Comparison of ENCODE assay signal across 18 cellular contexts in the genomic region with DNA sequence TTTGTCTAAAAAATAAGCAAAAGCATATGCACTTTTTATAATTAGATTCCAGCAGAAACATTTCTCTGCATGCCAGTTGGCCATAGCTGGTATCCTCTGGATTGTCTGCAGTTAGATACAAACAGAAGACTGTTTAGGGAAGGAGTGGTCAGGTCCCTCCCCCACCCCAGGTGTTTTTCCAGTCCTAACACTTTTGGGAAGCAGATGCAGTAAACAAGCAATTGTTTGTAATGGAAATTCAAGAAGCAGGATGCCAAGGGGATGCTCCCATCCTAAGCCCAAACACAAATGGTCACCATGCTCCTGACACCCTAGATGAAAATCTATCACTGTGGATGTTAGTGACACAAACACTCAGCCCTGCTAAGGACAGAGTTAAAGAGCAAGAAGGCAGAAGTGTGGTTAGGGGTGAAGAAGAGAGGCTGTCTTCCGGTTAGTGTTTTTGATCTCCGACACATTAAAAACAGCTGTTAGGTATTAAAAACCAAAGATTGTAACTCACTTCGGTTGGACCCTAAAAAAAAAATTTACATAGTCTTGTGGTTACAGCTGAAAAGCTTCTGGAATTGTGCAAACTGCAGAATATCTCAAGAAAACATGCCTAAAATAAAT. TPM values are rescaled to one million over a fixed set of nuclear protein-coding genes. Genes with fewer than 3 reads are reported as not detected.
DNase-seq lines count a peak whose midpoint lies in the region; ATAC-seq, FAIRE-seq and TF ChIP-seq lines count a peak whose summit lies in the region.
"Had no signal": no experiment of that assay in that cellular context is flagged by ENCODE, and none has a peak within 500 bp of the region (broad histone marks: within the 10 kb centered on the region; RNA-seq: fewer than 3 reads in every experiment).

No MANE protein-coding gene starts in this region.

- peak; percentile 31 to 45 for ATAC-seq in activated T-cell treated with anti-CD3 and anti-CD28 coated beads, Interleukin-2, amount 50 U/mL, for 72 hours (replicated peaks in 1 of 2)
- peak; percentile 40 for ATAC-seq in stimulated activated naive CD8-positive, alpha-beta T cell treated with anti-CD3 and anti-CD28 coated beads, Interleukin-15, Interleukin-2, amounts not matched to agents 100 U/mL and 50 U/mL, for 24 hours
- ATAC-seq in HG03457 (IDR thresholded peaks at IDR 0.05; ENCODE audit: unreplicated experiment) = no peak
- ATAC-seq: foreskin keratinocyte had no signal

- peak overlapping the region; percentile 65 to 83 for H3K4me3 Mint-ChIP-seq in activated T-cell treated with anti-CD3 and anti-CD28 coated beads, Interleukin-2, amount 50 U/mL, for 72 hours
- H3K4me3 Mint-ChIP-seq: nephron had no signal

- H3K9me2 ChIP-seq in SU-DHL-6 (replicated peaks; ENCODE audit: insufficient read depth, low read length) = no peaks in the 10 kb centered on the region

- FAIRE-seq in RCC 7860 (lab: Jason Lieb, UNC) = no peak

- H3K79me2 ChIP-seq in SU-DHL-6 (ENCODE audit: insufficient read depth, low read length) = peaks cover 76% of the 10 kb centered on the region

- no peak overlapping the region; the same call in 1 of the 2 replicates for H3K27ac ChIP-seq in SU-DHL-6 (ENCODE audit: low read depth, low read length)
- H3K27ac ChIP-seq: cardiac muscle cell, foreskin keratinocyte, tibial nerve had no signal

- DNase-seq in activated T-cell treated with anti-CD3 and anti-CD28 coated beads, Interleukin-2, amount 50 U/mL, for 72 hours = no peak
- no peak for DNase-seq in activated T-cell treated with anti-CD3 and anti-CD28 coated beads for 4 hours
- DNase-seq in central memory CD4-positive, alpha-beta T cell = peak; percentile 51
- DNase-seq in stimulated activated naive CD8-positive, alpha-beta T cell treated with anti-CD3 and anti-CD28 coated beads, Interleukin-15, Interleukin-2, amounts not matched to agents 100 U/mL and 50 U/mL, for 24 hours = no peak
- no peak for DNase-seq in RCC 7860 (ENCODE audit: low spot score)
- DNase-seq in activated gamma-delta T cell (lab: John Stamatoyannopoulos, UW) = no peak
- DNase-seq: activated CD4-positive, alpha-beta T cell treated with anti-CD3 and anti-CD28 coated beads for 1 hour; activated gamma-delta T cell treated with Interleukin-2 at 50 U/mL for 16 hours; COR-L47; foreskin keratinocyte; NCI-H748 treated with DMSO at 0.1 percent for 48 hours; stimulated activated CD4-positive, alpha-beta T cell treated with anti-CD3 and anti-CD28 coated beads, Interleukin-2, amount 100 ng/mL, for 24 hours had no signal

- H3K27me3 ChIP-seq in SU-DHL-6 (ENCODE audit: low read length) = no peaks in the 10 kb centered on the region
- H3K27me3 ChIP-seq: cardiac muscle cell, foreskin keratinocyte had no signal

- H3K27me3 Mint-ChIP-seq in activated T-cell treated with anti-CD3 and anti-CD28 coated beads, Interleukin-2, amount 50 U/mL, for 72 hours (ENCODE audit: low read depth) = no peaks in the 10 kb centered on the region

- H3K36me3 ChIP-seq in SU-DHL-6 (ENCODE audit: low read length) = peaks cover 7% of the 10 kb centered on the region; the same call in 1 of the 2 replicates
- H3K36me3 ChIP-seq: tibial nerve had no signal

- H3K4me3 ChIP-seq in SU-DHL-6 (ENCODE audit: insufficient read depth, low read length, poor library complexity, severe bottlenecking) = no peak overlapping the region
- H3K4me3 ChIP-seq: cardiac muscle cell, tibial nerve had no signal

- H3K4me1 Mint-ChIP-seq in activated T-cell treated with anti-CD3 and anti-CD28 coated beads, Interleukin-2, amount 50 U/mL, for 72 hours (ENCODE audit: low read depth) = peaks cover 89% of the 10 kb centered on the region

- peaks cover 8 to 29% of the 10 kb centered on the region in 2 donors for H3K36me3 Mint-ChIP-seq in activated T-cell treated with anti-CD3 and anti-CD28 coated beads, Interleukin-2, amount 50 U/mL, for 72 hours (ENCODE audit: insufficient read depth in 2 of 2)

- no peaks in the 10 kb centered on the region for H3K9me3 Mint-ChIP-seq in activated T-cell treated with anti-CD3 and anti-CD28 coated beads, Interleukin-2, amount 50 U/mL, for 72 hours
- H3K9me3 Mint-ChIP-seq: nephron had no signal

- H2AFZ ChIP-seq in SU-DHL-6 (ENCODE audit: low read depth, low read length, severe bottlenecking) = no peak overlapping the region

- H3K4me2 ChIP-seq in SU-DHL-6 (ENCODE audit: low read depth, low read length, poor library complexity, severe bottlenecking) = peak overlapping the region; percentile 34

- peak overlapping the region; percentile 94 for H3K27ac Mint-ChIP-seq in activated T-cell treated with anti-CD3 and anti-CD28 coated beads, Interleukin-2, amount 50 U/mL, for 72 hours
- H3K27ac Mint-ChIP-seq: nephron had no signal

- H3F3A ChIP-seq in SU-DHL-6 (ENCODE audit: insufficient read depth) = no peaks in the 10 kb centered on the region

- H4K20me1 ChIP-seq in SU-DHL-6 (ENCODE audit: low read depth, low read length) = no peaks in the 10 kb centered on the region

- no peak for TF ChIP-seq CTCF in SU-DHL-6 (IDR thresholded peaks at IDR 0.05; ENCODE audit: insufficient read depth, low read length, poor library complexity, severe bottlenecking)

- H3K9me3 ChIP-seq in SU-DHL-6 (ENCODE audit: insufficient read depth, low read length) = no peaks in the 10 kb centered on the region
- H3K9me3 ChIP-seq: tibial nerve had no signal

- H3K9ac ChIP-seq in SU-DHL-6 (ENCODE audit: low read length) = no peak overlapping the region

RNA-seq across cellular contexts. Expression of a gene that starts 7.9 kb away (rescaled TPM):
- total RNA-seq in activated T-cell treated with anti-CD3 and anti-CD28 coated beads, Interleukin-2, amount 50 U/mL, for 72 hours = 100 to 1,000 TPM; 130 to 175 TPM
- total RNA-seq: G401 had no signal
